8 cellular contexts compared by ENCODE assay signal in the genomic region with DNA sequence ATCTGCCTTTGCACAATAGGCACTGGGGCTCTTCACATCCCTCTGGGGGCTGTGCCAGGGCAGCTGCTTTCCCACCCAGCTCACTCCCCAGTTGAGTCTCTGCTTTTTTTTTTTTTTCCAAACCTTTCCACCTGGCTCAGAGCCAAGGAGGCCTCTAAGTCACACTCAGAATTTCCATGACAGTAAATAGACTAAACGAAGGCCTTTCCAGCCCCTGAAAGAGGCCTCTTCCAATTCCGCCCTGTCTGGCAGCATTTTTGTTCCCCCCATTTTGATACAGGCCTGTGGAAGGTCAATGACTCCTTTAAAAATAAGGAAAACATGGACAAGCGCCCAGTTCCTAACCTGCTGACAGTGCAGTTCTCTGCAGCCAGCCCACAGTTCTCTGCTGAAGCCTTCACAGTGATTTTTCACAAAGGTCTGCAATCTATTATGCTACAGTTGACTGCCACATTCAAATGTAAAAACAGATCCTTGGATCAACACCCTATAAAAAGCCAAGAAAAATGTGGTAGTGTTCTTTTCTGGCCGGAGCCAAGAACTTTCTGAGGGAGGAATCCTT.
DNase-seq lines count a peak whose midpoint lies in the region; ATAC-seq and TF ChIP-seq lines count a peak whose summit lies in the region.

No MANE protein-coding gene starts in this region.

- intact Hi-C loops in A673 (cut with micrococcal nuclease; ENCODE audit: unreplicated experiment) = no loop called here
- intact Hi-C loops in colonic mucosa (cut with DNase I) = no loop called here
- intact Hi-C loops in vagina (cut with DNase I) = no loop called here

- H3K36me3 Mint-ChIP-seq in CD8-positive, alpha-beta memory T cell = no peaks in the 10 kb centered on the region

- H3K4me3 ChIP-seq in A673 (ENCODE audit: low read depth, low read length, poor library complexity, severe bottlenecking) (no peak overlapping the region), colonic mucosa (no peak overlapping the region), vagina (no peak overlapping the region)
- H3K4me3 ChIP-seq in CD8-positive, alpha-beta memory T cell (ENCODE audit: low read length) = no peak overlapping the region

- H3K9me3 Mint-ChIP-seq in CD8-positive, alpha-beta memory T cell = no peaks in the 10 kb centered on the region

- ATAC-seq in HG02798 (IDR thresholded peaks at IDR 0.05; ENCODE audit: poor library complexity, unreplicated experiment) = no peak

- H3K27me3 ChIP-seq in A673 (replicated peaks; ENCODE audit: insufficient read depth, low read depth, low read length, poor library complexity) = no peaks in the 10 kb centered on the region
- H3K27me3 ChIP-seq in colonic mucosa = no peaks in the 10 kb centered on the region
- no peaks in the 10 kb centered on the region for H3K27me3 ChIP-seq in vagina
- H3K27me3 ChIP-seq in CD8-positive, alpha-beta memory T cell (ENCODE audit: insufficient read depth, low read length, poor library complexity, severe bottlenecking) = no peaks in the 10 kb centered on the region

- POLR2A ChIA-PET in A673 (lab: Charles Lee; ENCODE audit: low non-redundant PET) = no interaction called here
- POLR2A ChIA-PET in CD8-positive, alpha-beta memory T cell (lab: Charles Lee) = no interaction called here

- no peaks in the 10 kb centered on the region for H3K27me3 Mint-ChIP-seq in CD8-positive, alpha-beta memory T cell

- H3K4me1 ChIP-seq in A673 (ENCODE audit: insufficient read depth, low read length, poor library complexity, severe bottlenecking) (peaks cover 35% of the 10 kb centered on the region), colonic mucosa (no peaks in the 10 kb centered on the region), vagina (peaks cover 54% of the 10 kb centered on the region)
- H3K4me1 ChIP-seq in CD8-positive, alpha-beta memory T cell (ENCODE audit: insufficient read depth, low read length) = peaks cover 16% of the 10 kb centered on the region

- no peak overlapping the region for H3K4me3 Mint-ChIP-seq in CD8-positive, alpha-beta memory T cell

- no peaks in the 10 kb centered on the region for H3K9me3 ChIP-seq in A673 (ENCODE audit: low read depth, low read length, poor library complexity, severe bottlenecking)
- no peaks in the 10 kb centered on the region for H3K9me3 ChIP-seq in colonic mucosa
- H3K9me3 ChIP-seq in vagina = no peaks in the 10 kb centered on the region
- H3K9me3 ChIP-seq in CD8-positive, alpha-beta memory T cell (ENCODE audit: low read length) = no peaks in the 10 kb centered on the region

- TF ChIP-seq CTCF in A673 (conservative IDR thresholded peaks at IDR 0.05; ENCODE audit: low read depth, low read length) (no peak), colonic mucosa (IDR thresholded peaks at IDR 0.05) (no peak), vagina (IDR thresholded peaks at IDR 0.05) (no peak)

- H3K27ac ChIP-seq in A673 (ENCODE audit: low read depth, low read length, poor library complexity, severe bottlenecking) (peak overlapping the region; percentile 76), colonic mucosa (peak overlapping the region; percentile 53), vagina (peak overlapping the region; percentile 82)
- no peak overlapping the region for H3K27ac ChIP-seq in CD8-positive, alpha-beta memory T cell (ENCODE audit: low read depth, low read length)

- peaks cover 0 to 4% (median 0%) of the 10 kb centered on the region in 3 donors for H3K4me1 Mint-ChIP-seq in CD8-positive, alpha-beta memory T cell

- no peak for TF ChIP-seq POLR2A in vagina (IDR thresholded peaks at IDR 0.05)

- no TSS peak for BruUV-seq in A673 (replicated peaks; lab: Mats Ljungman, UMichigan)

- CTCF ChIA-PET in A673 (lab: Charles Lee) = no interaction called here
- CTCF ChIA-PET in CD8-positive, alpha-beta memory T cell (lab: Charles Lee) = no interaction called here

- DNase-seq in A673 (ENCODE audit: low spot score) (peak; percentile 56), NCI-H1694 (lab: John Stamatoyannopoulos, UW) (peak; percentile 53), colonic mucosa (peak; percentile 50), medulla oblongata (ENCODE audit: extremely low spot score) (peak; percentile 82), vagina (ENCODE audit: extremely low spot score in 2 of 2) (no peak)
- DNase-seq in CD8-positive, alpha-beta memory T cell = no peak
- no peak for DNase-seq in central memory CD4-positive, alpha-beta T cell

- no peak overlapping the region for H3K9ac ChIP-seq in colonic mucosa (ENCODE audit: low read depth in 2 of 2, low read length in 2 of 2)

- H3K36me3 ChIP-seq in A673 (ENCODE audit: insufficient read depth, low read length, poor library complexity, severe bottlenecking) = no peaks in the 10 kb centered on the region
- no peaks in the 10 kb centered on the region for H3K36me3 ChIP-seq in colonic mucosa
- H3K36me3 ChIP-seq in vagina = no peaks in the 10 kb centered on the region
- no peaks in the 10 kb centered on the region for H3K36me3 ChIP-seq in CD8-positive, alpha-beta memory T cell (ENCODE audit: insufficient read depth, low read length)

- no peak overlapping the region for H3K27ac Mint-ChIP-seq in CD8-positive, alpha-beta memory T cell

Comparison
In these comparisons a context has a peak if more than half of its experiments do, and no peak if none do; other contexts are left out.
1. DNase-seq: peak in A673 (single experiment), NCI-H1694 (single experiment), colonic mucosa (single experiment) and medulla oblongata (single experiment); none in vagina (0 of 2), CD8-positive, alpha-beta memory T cell (0 of 5) and central memory CD4-positive, alpha-beta T cell (single experiment).